20 cellular contexts compared by ENCODE assay signal in the genomic region with DNA sequence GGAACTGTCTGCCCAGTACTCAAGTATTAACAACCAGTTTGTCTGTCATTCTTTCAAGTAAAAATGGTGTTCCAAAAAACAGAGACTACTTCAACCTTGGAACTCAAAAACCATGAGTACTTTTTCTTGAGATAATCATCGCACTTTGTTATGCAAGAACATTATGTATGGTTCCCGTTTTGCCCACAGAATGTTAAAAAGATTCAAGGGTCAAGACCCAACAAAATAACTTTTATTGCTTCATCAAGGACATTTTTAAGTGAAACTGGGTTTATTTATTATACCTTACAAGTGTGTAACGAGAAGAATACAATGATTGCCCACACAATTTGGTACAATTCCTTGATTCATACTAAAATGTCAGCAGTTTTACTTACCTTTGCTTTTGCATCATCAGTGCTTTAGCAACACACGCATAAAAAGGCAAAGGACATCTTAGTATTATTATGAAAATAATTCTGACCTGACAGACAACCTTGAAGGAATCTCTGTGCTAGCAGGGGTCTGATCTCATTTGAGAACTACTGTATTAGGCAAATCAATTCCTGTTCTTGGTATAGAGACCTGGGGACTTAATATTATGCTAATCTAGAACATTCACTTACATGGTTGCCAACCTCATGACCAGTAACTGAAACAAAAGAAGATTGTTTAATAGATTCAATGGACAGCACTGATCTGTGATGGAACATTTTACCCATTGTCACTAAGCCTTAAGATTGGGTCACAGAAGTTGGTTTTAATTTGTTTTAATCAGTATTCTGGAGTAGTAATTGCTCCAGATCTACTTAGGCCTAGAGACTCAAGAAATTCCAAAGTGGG. TPM values are rescaled to one million over a fixed set of nuclear protein-coding genes. Genes with fewer than 3 reads are reported as not detected.
DNase-seq lines count a peak whose midpoint lies in the region; ATAC-seq, FAIRE-seq and TF ChIP-seq lines count a peak whose summit lies in the region.
"Had no signal": no experiment of that assay in that cellular context is flagged by ENCODE, and none has a peak within 500 bp of the region (broad histone marks: within the 10 kb centered on the region; RNA-seq: fewer than 3 reads in every experiment).

No MANE protein-coding gene starts in this region.

- CTCF ChIA-PET in Panc1 (lab: Charles Lee), result no interaction called here

- H3K4me3 ChIP-seq in Panc1 (ENCODE audit: low read depth in 2 of 2, low read length in 2 of 2), result no peak overlapping the region
- no peak overlapping the region for H3K4me3 ChIP-seq in fibroblast of villous mesenchyme (ENCODE audit: low read depth, low read length)
- H3K4me3 ChIP-seq: colonic mucosa, esophagus muscularis mucosa, uterus had no signal

- peak; percentile 24 for FAIRE-seq in GM18507 (lab: Jason Lieb, UNC)

- POLR2A ChIA-PET in Panc1 (lab: Charles Lee), result interaction anchor here (0.7 kb wide), 1 partner anchor 131 kb away, joined by 6 read pairs; no protein-coding TSS in a partner anchor

- intact Hi-C loops in Panc1 (cut with micrococcal nuclease; ENCODE audit: unreplicated experiment), result no loop called here

- peaks cover 6% of the 10 kb centered on the region; the same call in 1 of the 2 replicates for H3K36me3 ChIP-seq in Panc1 (ENCODE audit: control insufficient read depth, insufficient read depth, low read length)
- H3K36me3 ChIP-seq: colonic mucosa, uterus had no signal

- H3K27me3 ChIP-seq in Panc1 (ENCODE audit: control insufficient read depth, insufficient read depth, low read length), result no peaks in the 10 kb centered on the region
- H3K27me3 ChIP-seq: brain microvascular endothelial cell, colonic mucosa, esophagus muscularis mucosa, uterus had no signal

- no peaks in the 10 kb centered on the region for H3K4me1 ChIP-seq in Panc1 (ENCODE audit: control insufficient read depth, insufficient read depth, low read length)
- H3K4me1 ChIP-seq: colonic mucosa, esophagus muscularis mucosa, uterus had no signal

- no peak for DNase-seq in GM18507 (ENCODE audit: extremely low spot score, insufficient read length, low read depth)
- DNase-seq in Panc1 (ENCODE audit: low read depth, low spot score), result no peak
- peak; percentile 48 for DNase-seq in fibroblast of villous mesenchyme (ENCODE audit: low read depth)
- peak in 2 of 49 donors; percentile 25 to 32 for DNase-seq in substantia nigra (lab: John Stamatoyannopoulos, UW)
- DNase-seq in hepatic stellate cell (ENCODE audit: low spot score), result no peak
- DNase-seq in occipital lobe (lab: John Stamatoyannopoulos, UW), result no peak
- DNase-seq: activated CD4-positive, alpha-beta T cell treated with anti-CD3 and anti-CD28 coated beads for 48 hours; activated T-cell treated with anti-CD3 and anti-CD28 coated beads, Interleukin-2, amount 50 U/mL, for 24 hours; brain microvascular endothelial cell; CD4-positive, CD25-positive, alpha-beta regulatory T cell; colonic mucosa; EL; endodermal cell; kidney glomerular epithelial cell; NCI-H1417 treated with DMSO at 0.1 percent for 48 hours; SK-N-SH; T-helper 2 cell; uterus had no signal

- BruUV-seq in Panc1 (replicated peaks; lab: Mats Ljungman, UMichigan), result TSS peak; percentile 17

- TF ChIP-seq CTCF in Panc1 (IDR thresholded peaks at IDR 0.05) (no peak), fibroblast of villous mesenchyme (IDR thresholded peaks at IDR 0.05; ENCODE audit: insufficient read depth, low read depth, low read length) (no peak)

- in situ Hi-C loops in Panc1 (cut with HindIII; ENCODE audit: low pct_unique_long_range_greater_than_20kb, low sequenced_read_pairs), result no loop called here

- H3K9me3 ChIP-seq in Panc1 (ENCODE audit: control insufficient read depth, insufficient read depth, low read depth, low read length), result no peaks in the 10 kb centered on the region
- H3K9me3 ChIP-seq: colonic mucosa, esophagus muscularis mucosa, SK-N-SH, uterus had no signal

- ATAC-seq in Panc1, result no peak
- ATAC-seq in GM18520 (IDR thresholded peaks at IDR 0.05; ENCODE audit: unreplicated experiment), result no peak

- H3K27ac ChIP-seq in Panc1 (ENCODE audit: low read length) (no peak overlapping the region), substantia nigra (ENCODE audit: low read depth, low read length, poor library complexity, severe bottlenecking) (peak overlapping the region; percentile 96)
- H3K27ac ChIP-seq: brain microvascular endothelial cell, colonic mucosa, esophagus muscularis mucosa, uterus had no signal

RNA-seq across cellular contexts. Expression of a gene that starts 16.3 kb away (rescaled TPM):
- total RNA-seq in Panc1 (2021; ENCODE audit: unreplicated experiment), result 99.8 TPM
- 30.8 TPM for polyA plus RNA-seq in Panc1 (2012; ENCODE audit: insufficient read length)
- 61.2 and 70.8 TPM in 2 replicates for total RNA-seq in fibroblast of villous mesenchyme
- 388 TPM for total RNA-seq in occipital lobe
